8 cellular contexts compared by ENCODE assay signal in genomic region chr19:12792048-12792852, GRCh38. TPM values are rescaled to one million over a fixed set of nuclear protein-coding genes. Genes with fewer than 3 reads are reported as not detected.
DNase-seq lines count a peak whose midpoint lies in the region; ATAC-seq lines count a peak whose summit lies in the region.

No MANE protein-coding gene starts in this region.

- no peaks in the 10 kb centered on the region for H3K36me3 ChIP-seq in ectodermal cell (ENCODE audit: control insufficient read depth, insufficient read depth, low read length)

- no peak for ATAC-seq in HG03457 (IDR thresholded peaks at IDR 0.05; ENCODE audit: unreplicated experiment)

- peak; percentile 20 for DNase-seq in NCI-H1694 treated with DMSO at 0.1 percent for 48 hours (lab: John Stamatoyannopoulos, UW)
- no peak for DNase-seq in NCI-H1694 (lab: John Stamatoyannopoulos, UW)
- DNase-seq in NCI-H226 = peak; percentile 51
- DNase-seq in activated CD4-positive, alpha-beta T cell treated with anti-CD3 and anti-CD28 coated beads, Interleukin-2, amount 50 U/mL, for 4 hours = peak; percentile 61 to 72
- peak; percentile 55 for DNase-seq in medulla oblongata (ENCODE audit: extremely low spot score)
- DNase-seq in stimulated activated CD8-positive, alpha-beta memory T cell treated with anti-CD3 and anti-CD28 coated beads, Interleukin-4, amount 100 ng/mL, for 48 hours = peak; percentile 81

- no peaks in the 10 kb centered on the region for H3K9me3 ChIP-seq in ectodermal cell (ENCODE audit: control insufficient read depth, low read length)

- whole genome bisulfite sequencing in ectodermal cell, 2 experiments = 1 to 2% methylated on average over 84 of the region's 84 CpGs

- H3K4me3 ChIP-seq in ectodermal cell (ENCODE audit: insufficient read depth, low read depth, low read length) = peak overlapping the region; percentile 54

- H3K27ac ChIP-seq in ectodermal cell (ENCODE audit: insufficient read depth, low read depth, low read length, poor library complexity, severe bottlenecking) = no peak overlapping the region

- H3K27me3 ChIP-seq in ectodermal cell (ENCODE audit: control insufficient read depth, insufficient read depth, low read length, poor library complexity, severe bottlenecking) = peaks cover 42% of the 10 kb centered on the region

- H3K4me1 ChIP-seq in ectodermal cell (ENCODE audit: control insufficient read depth, insufficient read depth, low read length) = peaks cover 26% of the 10 kb centered on the region

RNA-seq across cellular contexts. Expression of gene JUNB, which starts 1.0 kb away (rescaled TPM):
- polyA plus RNA-seq in ectodermal cell (2013, experiment 1 of 4) = 15.3 TPM
- 11.9 TPM for polyA plus RNA-seq in ectodermal cell (2013, experiment 2 of 4)
- 9.4 TPM for polyA plus RNA-seq in ectodermal cell (2013, experiment 3 of 4)
- 7.2 TPM for polyA plus RNA-seq in ectodermal cell (2013, experiment 4 of 4)

RNA-seq across cellular contexts. Expression of gene PRDX2, which starts 9.3 kb away (rescaled TPM):
- 529 TPM for polyA plus RNA-seq in ectodermal cell (2013, experiment 1 of 4)
- 504 TPM for polyA plus RNA-seq in ectodermal cell (2013, experiment 2 of 4)
- polyA plus RNA-seq in ectodermal cell (2013, experiment 3 of 4) = 435 TPM
- polyA plus RNA-seq in ectodermal cell (2013, experiment 4 of 4) = 470 TPM

RNA-seq across cellular contexts. Expression of gene THSD8, which starts 9.6 kb away (rescaled TPM):
- 31.0 TPM for polyA plus RNA-seq in ectodermal cell (2013, experiment 1 of 4)
- 34.3 TPM for polyA plus RNA-seq in ectodermal cell (2013, experiment 2 of 4)
- polyA plus RNA-seq in ectodermal cell (2013, experiment 3 of 4) = 16.1 TPM
- polyA plus RNA-seq in ectodermal cell (2013, experiment 4 of 4) = 19.4 TPM

RNA-seq across cellular contexts. Expression of gene RNASEH2A, which starts 14.1 kb away (rescaled TPM):
- polyA plus RNA-seq in ectodermal cell (2013, experiment 1 of 4) = 86.4 TPM
- polyA plus RNA-seq in ectodermal cell (2013, experiment 2 of 4) = 81.8 TPM
- 66.9 TPM for polyA plus RNA-seq in ectodermal cell (2013, experiment 3 of 4)
- polyA plus RNA-seq in ectodermal cell (2013, experiment 4 of 4) = 64.8 TPM

RNA-seq across cellular contexts. Expression of gene HOOK2, which starts 16.9 kb away (rescaled TPM):
- polyA plus RNA-seq in ectodermal cell (2013, experiment 1 of 4) = 32.3 TPM
- 29.2 TPM for polyA plus RNA-seq in ectodermal cell (2013, experiment 2 of 4)
- polyA plus RNA-seq in ectodermal cell (2013, experiment 3 of 4) = 26.8 TPM
- 27.6 TPM for polyA plus RNA-seq in ectodermal cell (2013, experiment 4 of 4)
